8 cellular contexts compared by ENCODE assay signal in the genomic region with DNA sequence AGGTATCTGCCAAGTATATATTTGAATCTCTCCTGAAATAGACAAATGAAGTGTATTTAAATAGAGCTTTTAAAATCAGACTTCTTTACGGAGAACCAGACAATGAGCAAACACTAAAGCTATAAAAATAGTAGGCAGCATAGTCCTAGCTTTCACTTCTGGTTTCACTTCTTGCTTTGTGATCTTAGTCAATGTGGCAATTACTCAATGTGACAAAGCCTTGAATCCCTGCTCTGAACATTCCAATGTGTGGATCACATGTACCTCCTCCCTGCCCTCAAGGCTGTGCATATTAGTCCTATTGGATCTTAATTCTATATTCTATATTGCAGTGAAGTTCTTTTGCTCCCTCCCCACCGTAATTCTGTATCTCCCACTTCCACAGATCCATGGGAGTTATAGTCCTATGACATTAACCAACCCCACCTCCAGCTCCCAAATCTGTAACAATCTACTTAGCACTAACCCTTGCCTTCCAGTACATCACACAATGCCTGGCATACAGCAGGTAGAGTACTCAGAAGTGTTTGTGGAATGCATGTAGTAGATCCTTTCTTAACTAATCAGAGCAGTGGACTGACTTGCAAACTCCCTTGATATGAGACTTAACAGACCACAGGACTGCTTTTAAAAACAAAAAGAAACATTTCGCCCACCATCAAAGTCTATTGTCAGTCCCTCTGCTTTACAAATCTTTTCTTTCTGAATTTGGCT. TPM values are rescaled to one million over a fixed set of nuclear protein-coding genes. Genes with fewer than 3 reads are reported as not detected.
DNase-seq lines count a peak whose midpoint lies in the region; ATAC-seq and TF ChIP-seq lines count a peak whose summit lies in the region.

No MANE protein-coding gene starts in this region.

- H3K9me3 ChIP-seq in right atrium auricular region: no peaks in the 10 kb centered on the region
- no peaks in the 10 kb centered on the region for H3K9me3 ChIP-seq in OCI-LY1 (ENCODE audit: low read length)

- peak; percentile 52 for ATAC-seq in Right ventricle myocardium inferior
- peak; percentile 62 for ATAC-seq in HG02970 (IDR thresholded peaks at IDR 0.05; ENCODE audit: low FRiP score, unreplicated experiment)
- peak; percentile 85 for ATAC-seq in esophagus mucosa

- DNase-seq in Right ventricle myocardium inferior (ENCODE audit: missing footprints): no peak
- no peak for DNase-seq in right atrium auricular region (ENCODE audit: low spot score)
- no peak for DNase-seq in GDM1 (lab: John Stamatoyannopoulos, UW)
- DNase-seq in GOT3 (lab: John Stamatoyannopoulos, UW): no peak

- H3K4me2 ChIP-seq in OCI-LY1 (ENCODE audit: low read length): peak overlapping the region; percentile 53

- no peaks in the 10 kb centered on the region for H3F3A ChIP-seq in OCI-LY1 (ENCODE audit: insufficient read depth, low read length)

- intact Hi-C loops in Right ventricle myocardium inferior (cut with DNase I): no loop called here

- TF ChIP-seq CTCF in right atrium auricular region (IDR thresholded peaks at IDR 0.05) (no peak), OCI-LY1 (IDR thresholded peaks at IDR 0.05; ENCODE audit: low read length) (no peak)

- H3K9ac ChIP-seq in OCI-LY1 (ENCODE audit: low read length) (no peak overlapping the region), rectal smooth muscle tissue (ENCODE audit: low read length) (no peak overlapping the region)

- H3K4me3 ChIP-seq in right atrium auricular region (no peak overlapping the region), OCI-LY1 (ENCODE audit: low read depth, low read length, poor library complexity, severe bottlenecking) (peak overlapping the region; percentile 2), rectal smooth muscle tissue (ENCODE audit: low read length) (no peak overlapping the region)

- H3K27me3 ChIP-seq in right atrium auricular region (no peaks in the 10 kb centered on the region), OCI-LY1 (ENCODE audit: insufficient read depth, low read length) (no peaks in the 10 kb centered on the region), rectal smooth muscle tissue (ENCODE audit: control insufficient read depth, insufficient read depth, low read length) (no peaks in the 10 kb centered on the region)

- no peaks in the 10 kb centered on the region for H4K20me1 ChIP-seq in OCI-LY1 (ENCODE audit: insufficient read depth, low read length)

- H3K27ac ChIP-seq in right atrium auricular region (no peak overlapping the region), OCI-LY1 (ENCODE audit: low read depth, low read length, poor library complexity, severe bottlenecking) (peak overlapping the region; percentile 39), rectal smooth muscle tissue (ENCODE audit: low read depth, low read length) (peak overlapping the region; percentile 12)

- H3K4me1 ChIP-seq in right atrium auricular region (peaks cover 0 to 14% of the 10 kb centered on the region in 2 donors), OCI-LY1 (ENCODE audit: insufficient read depth, low read length, severe bottlenecking) (peaks cover 42% of the 10 kb centered on the region), rectal smooth muscle tissue (ENCODE audit: control insufficient read depth, insufficient read depth, low read length) (peaks cover 11% of the 10 kb centered on the region)

- H3K36me3 ChIP-seq in right atrium auricular region (no peaks in the 10 kb centered on the region), OCI-LY1 (ENCODE audit: insufficient read depth, low read length) (no peaks in the 10 kb centered on the region), rectal smooth muscle tissue (ENCODE audit: control insufficient read depth, insufficient read depth, low read length) (no peaks in the 10 kb centered on the region)

- H2AFZ ChIP-seq in OCI-LY1 (ENCODE audit: low read length): peak overlapping the region; percentile 52; the same call in 1 of the 2 replicates

- H3K9me2 ChIP-seq in OCI-LY1 (ENCODE audit: low read depth, low read length): no peaks in the 10 kb centered on the region

- no peaks in the 10 kb centered on the region for H3K79me2 ChIP-seq in OCI-LY1 (ENCODE audit: insufficient read depth, low read length)

RNA-seq across cellular contexts. Expression of gene CP, which starts 24.3 kb away (rescaled TPM):
- total RNA-seq in Right ventricle myocardium inferior (3.4 TPM), right atrium auricular region (10 to 100 TPM in 1 of 2 donors, 1 to 10 TPM in 1; 6.8 to 68.4 TPM), esophagus mucosa (4.5 TPM)

Comparison
In these comparisons a context has a peak if more than half of its experiments do, and no peak if none do; other contexts are left out.
1. H3K27ac ChIP-seq: peak in OCI-LY1 (single experiment) and rectal smooth muscle tissue (single experiment); none in right atrium auricular region (0 of 2).
2. Peak in every context shown above with its lines, with median percentiles within 50 percentile points of each other: ATAC-seq.